ENCODE assay signal across 10 cellular contexts in the genomic region with DNA sequence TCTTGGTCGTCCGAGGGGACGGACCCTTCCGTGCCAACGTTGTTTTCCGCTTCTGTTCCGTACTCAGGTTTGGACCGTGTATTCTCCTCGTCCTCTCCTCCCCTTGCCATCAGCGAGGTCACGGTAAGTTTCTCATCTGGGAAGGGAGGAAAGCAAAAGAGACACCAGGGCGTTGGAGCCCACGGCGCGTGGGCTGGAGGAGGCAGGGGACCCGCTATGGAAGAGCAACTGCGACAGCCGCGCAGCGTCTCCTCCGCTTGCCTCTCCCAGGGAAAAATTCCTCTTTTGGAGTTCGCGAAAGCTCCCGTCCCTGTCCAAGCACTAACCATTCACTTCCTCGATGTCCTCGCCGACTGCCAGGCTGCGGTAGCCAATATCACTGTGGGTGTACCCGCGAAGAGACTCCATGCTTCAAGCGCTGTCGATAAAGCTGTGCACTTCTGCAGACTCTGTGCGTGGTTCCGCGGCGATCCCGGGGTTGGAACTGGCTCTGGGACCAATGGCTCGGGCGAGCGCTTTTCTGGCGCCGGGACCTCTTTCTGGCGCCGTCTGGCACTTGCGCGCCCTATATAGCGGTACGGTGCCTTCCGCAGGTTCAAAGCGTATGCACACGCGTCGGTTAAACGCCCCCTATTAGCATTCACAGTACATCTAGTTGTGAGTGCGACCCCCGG. TPM values are rescaled to one million over a fixed set of nuclear protein-coding genes. Genes with fewer than 3 reads are reported as not detected.
DNase-seq lines count a peak whose midpoint lies in the region; ATAC-seq, FAIRE-seq and TF ChIP-seq lines count a peak whose summit lies in the region.
"Had no signal": no experiment of that assay in that cellular context is flagged by ENCODE, and none has a peak within 500 bp of the region (broad histone marks: within the 10 kb centered on the region; RNA-seq: fewer than 3 reads in every experiment).

Gene ESX1 (minus strand): TSS at position 492 of the 674 bp plus-strand sequence. CDS start 84 bp downstream, at position 408.

- no peaks in the 10 kb centered on the region for H3K4me1 Mint-ChIP-seq in astrocyte (ENCODE audit: low read depth, unreplicated experiment)

- H3K36me3 ChIP-seq in astrocyte (ENCODE audit: insufficient read depth, low read length) (no peaks in the 10 kb centered on the region), mesenchymal stem cell (ENCODE audit: control insufficient read depth in 1 of 2, insufficient read depth in 2 of 2, low read depth in 1 of 2, low read length in 2 of 2) (no peaks in the 10 kb centered on the region), vagina (no peaks in the 10 kb centered on the region)

- no peak within 1 kb of the TSS for H2BK12ac ChIP-seq in mesenchymal stem cell (ENCODE audit: low read length in 2 of 2)

- peak within 1 kb of the TSS; percentile 10 for H3K4me3 ChIP-seq in astrocyte (ENCODE audit: insufficient read depth, low read depth, low read length)
- H3K4me3 ChIP-seq in mesenchymal stem cell (ENCODE audit: insufficient read depth in 1 of 2, low read depth in 1 of 2, low read length in 2 of 2): peak within 1 kb of the TSS; percentile 32 to 56
- no peak within 1 kb of the TSS for H3K4me3 ChIP-seq in vagina

- H3K27ac ChIP-seq in astrocyte (ENCODE audit: low read depth, low read length) (no peak within 1 kb of the TSS), mesenchymal stem cell (ENCODE audit: low read length, poor library complexity, severe bottlenecking) (no peak within 1 kb of the TSS), vagina (no peak within 1 kb of the TSS), caudate nucleus (ENCODE audit: low read depth, low read length) (no peak within 1 kb of the TSS)
- H3K27ac ChIP-seq: skin epidermis had no signal

- TF ChIP-seq CTCF in astrocyte (IDR thresholded peaks at IDR 0.05; ENCODE audit: insufficient read depth, low read depth, low read length): no peak
- TF ChIP-seq CTCF in vagina (IDR thresholded peaks at IDR 0.05): no peak

- H3K4me1 ChIP-seq in astrocyte (ENCODE audit: insufficient read depth, low read length): no peaks in the 10 kb centered on the region
- peaks cover 13% of the 10 kb centered on the region for H3K4me1 ChIP-seq in mesenchymal stem cell (ENCODE audit: control insufficient read depth, insufficient read depth, low read depth, low read length)
- H3K4me1 ChIP-seq in vagina: peaks cover 13% of the 10 kb centered on the region

- no peak within 1 kb of the TSS for H2AK5ac ChIP-seq in mesenchymal stem cell (ENCODE audit: low read length, severe bottlenecking)

- 2% methylated on average over 45 of the region's 56 CpGs for WGBS in mesenchymal stem cell

- H3K79me2 ChIP-seq in astrocyte (ENCODE audit: insufficient read depth, low read length): no peaks in the 10 kb centered on the region

- no peak for TF ChIP-seq POLR2A in vagina (IDR thresholded peaks at IDR 0.05)

- peak within 1 kb of the TSS; percentile 63 for H2AFZ ChIP-seq in astrocyte (ENCODE audit: low read depth, low read length)
- peak within 1 kb of the TSS; percentile 14 for H2AFZ ChIP-seq in mesenchymal stem cell (ENCODE audit: low read depth, low read length)

- H3K4me3 Mint-ChIP-seq in astrocyte (ENCODE audit: unreplicated experiment): peak within 1 kb of the TSS; percentile 79

- H3K27me3 ChIP-seq in astrocyte (ENCODE audit: insufficient read depth, low read length) (peaks cover 30% of the 10 kb centered on the region), mesenchymal stem cell (ENCODE audit: control insufficient read depth in 1 of 2, insufficient read depth in 1 of 2, low read length in 2 of 2) (peaks cover 32 to 61% of the 10 kb centered on the region in 2 experiments), vagina (no peaks in the 10 kb centered on the region)

- H3K4ac ChIP-seq in mesenchymal stem cell (ENCODE audit: low read depth in 1 of 2, low read length in 2 of 2): no peak within 1 kb of the TSS

- intact Hi-C loops in vagina (cut with DNase I): no loop called here

- H4K91ac ChIP-seq in mesenchymal stem cell (ENCODE audit: low read length): no peak within 1 kb of the TSS

- H4K8ac ChIP-seq in mesenchymal stem cell (ENCODE audit: low read length): no peak within 1 kb of the TSS

- peak; percentile 22 for DNase-seq in stimulated activated CD4-positive, alpha-beta T cell treated with anti-CD3 and anti-CD28 coated beads, Interleukin-15, amount 100 ng/mL, for 24 hours
- no peak for DNase-seq in stimulated activated CD4-positive, alpha-beta T cell treated with anti-CD3 and anti-CD28 coated beads, Interleukin-4, amount 100 ng/mL, for 1 hour
- no peak for DNase-seq in astrocyte (ENCODE audit: low read depth)
- DNase-seq in mesenchymal stem cell: peak; percentile 8
- peak; percentile 31 to 65 for DNase-seq in vagina (ENCODE audit: extremely low spot score in 2 of 2)
- DNase-seq in caudate nucleus (lab: John Stamatoyannopoulos, UW): no peak
- no peak for DNase-seq in anterior cingulate cortex (lab: John Stamatoyannopoulos, UW)
- DNase-seq: NCI-H774 had no signal

- H3K27ac Mint-ChIP-seq in astrocyte (ENCODE audit: unreplicated experiment): peak within 1 kb of the TSS; percentile 12

- FAIRE-seq in astrocyte (lab: Jason Lieb, UNC): no peak

- H2BK120ac ChIP-seq in mesenchymal stem cell (ENCODE audit: low read depth, low read length): no peak within 1 kb of the TSS

- no peak within 1 kb of the TSS for H3K18ac ChIP-seq in mesenchymal stem cell (ENCODE audit: low read depth in 1 of 2, low read length in 2 of 2)

- H2BK15ac ChIP-seq in mesenchymal stem cell (ENCODE audit: low read depth, poor library complexity, severe bottlenecking): no peak within 1 kb of the TSS

- no peaks in the 10 kb centered on the region for H3K9me3 ChIP-seq in astrocyte (ENCODE audit: insufficient read depth, low read depth, low read length)
- H3K9me3 ChIP-seq in mesenchymal stem cell (ENCODE audit: control insufficient read depth, low read length): peaks cover 8% of the 10 kb centered on the region
- H3K9me3 ChIP-seq in vagina: no peaks in the 10 kb centered on the region

- no peaks in the 10 kb centered on the region for H3K79me1 ChIP-seq in mesenchymal stem cell (replicated peaks; ENCODE audit: low read length, poor library complexity, severe bottlenecking)

- H3K23ac ChIP-seq in mesenchymal stem cell (ENCODE audit: low read length in 2 of 2): no peak within 1 kb of the TSS

- no peaks in the 10 kb centered on the region for H4K20me1 ChIP-seq in astrocyte (ENCODE audit: insufficient read depth, low read length)

- no peaks in the 10 kb centered on the region for H3K36me3 Mint-ChIP-seq in astrocyte (ENCODE audit: low read depth, unreplicated experiment)

- no peaks in the 10 kb centered on the region for H3K9me3 Mint-ChIP-seq in astrocyte (ENCODE audit: unreplicated experiment)

- H3K9ac ChIP-seq in astrocyte (ENCODE audit: low read length) (no peak within 1 kb of the TSS), mesenchymal stem cell (ENCODE audit: low read length) (no peak within 1 kb of the TSS)

- peaks cover 63% of the 10 kb centered on the region for H3K27me3 Mint-ChIP-seq in astrocyte (ENCODE audit: low read depth, unreplicated experiment)

- ATAC-seq in GM21825 (IDR thresholded peaks at IDR 0.05; ENCODE audit: unreplicated experiment): no peak

- no peak within 1 kb of the TSS for H2BK5ac ChIP-seq in mesenchymal stem cell (ENCODE audit: low read depth, low read length, poor library complexity, severe bottlenecking)

- H3K14ac ChIP-seq in mesenchymal stem cell (ENCODE audit: low read length in 2 of 2): no peak within 1 kb of the TSS

- H3K4me2 ChIP-seq in astrocyte (ENCODE audit: low read length) (peak within 1 kb of the TSS; percentile 67), mesenchymal stem cell (ENCODE audit: low read length, poor library complexity, severe bottlenecking) (peak within 1 kb of the TSS; percentile 59)

RNA-seq across cellular contexts. Expression of gene ESX1, which starts in this region (rescaled TPM):
- total RNA-seq in astrocyte (0.48 and 0.84 TPM in 2 replicates), vagina (not detected)
- polyA plus RNA-seq in mesenchymal stem cell (2013, experiment 1 of 2): 0.14 TPM
- polyA plus RNA-seq in mesenchymal stem cell (2013, experiment 2 of 2): 0.11 TPM

Comparison
In these comparisons a context has a peak if more than half of its experiments do, and no peak if none do; other contexts are left out.
1. DNase-seq: peak in stimulated activated CD4-positive, alpha-beta T cell treated with anti-CD3 and anti-CD28 coated beads, Interleukin-15, amount 100 ng/mL, for 24 hours (single experiment) and mesenchymal stem cell (single experiment); none in stimulated activated CD4-positive, alpha-beta T cell treated with anti-CD3 and anti-CD28 coated beads, Interleukin-4, amount 100 ng/mL, for 1 hour (single experiment), astrocyte (single experiment), caudate nucleus (0 of 61) and anterior cingulate cortex (0 of 58).
2. Peak in DNase-seq in vagina; RNA of the gene not detected or under 1 TPM.
3. H3K4me3 ChIP-seq: peak in astrocyte (single experiment) and mesenchymal stem cell (2 of 2); none in vagina (0 of 2).